In genomic region chr5:21810737-21811316, GRCh38 we compare ENCODE assay signal across 8 cellular contexts.
DNase-seq lines count a peak whose midpoint lies in the region; ATAC-seq, FAIRE-seq and TF ChIP-seq lines count a peak whose summit lies in the region.

No MANE protein-coding gene starts in this region.

- H3K4me2 ChIP-seq in GM23338: no peak overlapping the region

- no peak for TF ChIP-seq EP300 in suprapubic skin (IDR thresholded peaks at IDR 0.05)

- no peaks in the 10 kb centered on the region for H3F3A ChIP-seq in GM23338 (replicated peaks; ENCODE audit: low read depth)

- ATAC-seq in GM23338: no peak
- no peak for ATAC-seq in CD8-positive, alpha-beta T cell

- no peaks in the 10 kb centered on the region for H3K36me3 ChIP-seq in GM23338 (ENCODE audit: insufficient read depth)
- H3K36me3 ChIP-seq in suprapubic skin: no peaks in the 10 kb centered on the region
- no peaks in the 10 kb centered on the region for H3K36me3 ChIP-seq in CD8-positive, alpha-beta T cell (ENCODE audit: insufficient read depth, low read length)

- H3K4me1 ChIP-seq in GM23338 (ENCODE audit: insufficient read depth) (no peaks in the 10 kb centered on the region), suprapubic skin (peaks cover 11% of the 10 kb centered on the region)
- H3K4me1 ChIP-seq in CD8-positive, alpha-beta T cell (ENCODE audit: insufficient read depth, low read length): no peaks in the 10 kb centered on the region

- no peak for TF ChIP-seq POLR2A in suprapubic skin (IDR thresholded peaks at IDR 0.05)

- H3K27me3 ChIP-seq in GM23338 (ENCODE audit: insufficient read depth) (no peaks in the 10 kb centered on the region), suprapubic skin (no peaks in the 10 kb centered on the region)
- H3K27me3 ChIP-seq in CD8-positive, alpha-beta T cell (ENCODE audit: insufficient read depth, low read length): no peaks in the 10 kb centered on the region

- 9% methylated on average over 5 of the region's 5 CpGs for WGBS in suprapubic skin

- no peak overlapping the region for H3K27ac Mint-ChIP-seq in GM23338
- H3K27ac Mint-ChIP-seq in CD8-positive, alpha-beta T cell: no peak overlapping the region

- no peaks in the 10 kb centered on the region for H3K9me2 ChIP-seq in GM23338 (ENCODE audit: insufficient read depth)

- POLR2A ChIA-PET in CD8-positive, alpha-beta T cell (lab: Charles Lee): no interaction called here

- no peaks in the 10 kb centered on the region for H3K27me3 Mint-ChIP-seq in GM23338 (ENCODE audit: insufficient read depth, low read depth, poor library complexity)
- H3K27me3 Mint-ChIP-seq in CD8-positive, alpha-beta T cell (ENCODE audit: low read depth): no peaks in the 10 kb centered on the region

- no peaks in the 10 kb centered on the region for H3K9me3 ChIP-seq in suprapubic skin
- no peaks in the 10 kb centered on the region for H3K9me3 ChIP-seq in CD8-positive, alpha-beta T cell (ENCODE audit: low read length)

- H4K20me1 ChIP-seq in GM23338 (replicated peaks; ENCODE audit: insufficient read depth): no peaks in the 10 kb centered on the region

- TF ChIP-seq CTCF in AG10803 (conservative IDR thresholded peaks at IDR 0.05; ENCODE audit: low read length): peak; percentile 51
- peak in 1 of 2 experiments; percentile 66; a peak in 3 of 4 replicates for TF ChIP-seq CTCF in GM23338 (conservative IDR thresholded peaks at IDR 0.05; ENCODE audit: low read depth in 2 of 2)
- peak in 1 of 2 donors; percentile 27 for TF ChIP-seq CTCF in suprapubic skin (IDR thresholded peaks at IDR 0.05)
- no peak for TF ChIP-seq CTCF in CD8-positive, alpha-beta T cell (IDR thresholded peaks at IDR 0.05)

- peaks cover 4% of the 10 kb centered on the region; the same call in 2 of the 3 replicates for H3K4me1 Mint-ChIP-seq in GM23338
- no peaks in the 10 kb centered on the region for H3K4me1 Mint-ChIP-seq in CD8-positive, alpha-beta T cell (ENCODE audit: low read depth)

- DNase-seq in AG10803 (ENCODE audit: low read depth) (peak; percentile 17), GM23338 (ENCODE audit: low spot score) (peak; percentile 64), RCC 7860 (ENCODE audit: low spot score) (no peak), frontal cortex (ENCODE audit: low spot score in 2 of 2) (no peak), iPS-NIHi11 (ENCODE audit: low spot score) (no peak), suprapubic skin (ENCODE audit: low spot score in 2 of 2) (no peak)
- DNase-seq in CD8-positive, alpha-beta T cell: no peak
- DNase-seq in activated T-cell treated with anti-CD3 and anti-CD28 coated beads, Interleukin-2, amount 50 U/mL, for 1 hour: no peak

- no peak overlapping the region for H3K4me3 Mint-ChIP-seq in GM23338
- no peak overlapping the region for H3K4me3 Mint-ChIP-seq in CD8-positive, alpha-beta T cell

- H3K27ac ChIP-seq in GM23338 (ENCODE audit: low read depth) (no peak overlapping the region), suprapubic skin (no peak overlapping the region)
- no peak overlapping the region for H3K27ac ChIP-seq in CD8-positive, alpha-beta T cell (ENCODE audit: low read depth, low read length)

- FAIRE-seq in RCC 7860 (lab: Jason Lieb, UNC) (peak; percentile 85), frontal cortex (lab: Jason Lieb, UNC) (peak; percentile 87)

- CTCF ChIA-PET in CD8-positive, alpha-beta T cell (lab: Charles Lee): no interaction called here

- intact Hi-C loops in CD8-positive, alpha-beta T cell (cut with DNase I, micrococcal nuclease): no loop called here

- no peaks in the 10 kb centered on the region for H3K79me2 ChIP-seq in GM23338 (replicated peaks; ENCODE audit: insufficient read depth)

- H2AFZ ChIP-seq in GM23338: no peak overlapping the region

- H3K36me3 Mint-ChIP-seq in GM23338 (ENCODE audit: low read depth): no peaks in the 10 kb centered on the region
- H3K36me3 Mint-ChIP-seq in CD8-positive, alpha-beta T cell: no peaks in the 10 kb centered on the region

- H3K4me3 ChIP-seq in AG10803 (ENCODE audit: low read length) (no peak overlapping the region), GM23338 (no peak overlapping the region), suprapubic skin (no peak overlapping the region)
- H3K4me3 ChIP-seq in CD8-positive, alpha-beta T cell (ENCODE audit: low read depth, low read length): no peak overlapping the region

- no peaks in the 10 kb centered on the region for H3K9me3 Mint-ChIP-seq in GM23338
- H3K9me3 Mint-ChIP-seq in CD8-positive, alpha-beta T cell: no peaks in the 10 kb centered on the region

TF ChIP-seq in GM23338, 12 proteins besides CTCF, POLR2A, EP300 and RAD21 (continues in another document):
- no peak for TF ChIP-seq ZNF331 (CRISPR knock-in tag; IDR thresholded peaks at IDR 0.05; ENCODE audit: low read depth)
- no peak for TF ChIP-seq ZNF462 (CRISPR knock-in tag; IDR thresholded peaks at IDR 0.05)
- no peak for TF ChIP-seq NANOG (IDR thresholded peaks at IDR 0.05; ENCODE audit: borderline replicate concordance)
- no peak for TF ChIP-seq POLR2AphosphoS5 (IDR thresholded peaks at IDR 0.05; ENCODE audit: low read depth)
- no peak for TF ChIP-seq EZH2phosphoT487 (IDR thresholded peaks at IDR 0.05; ENCODE audit: unreplicated experiment)
- no peak for TF ChIP-seq STAT1 (IDR thresholded peaks at IDR 0.05; ENCODE audit: unreplicated experiment)
- no peak for TF ChIP-seq EZH2 (IDR thresholded peaks at IDR 0.05; ENCODE audit: low read depth, unreplicated experiment)
- no peak for TF ChIP-seq ZNF114 (CRISPR knock-in tag; IDR thresholded peaks at IDR 0.05)
- TF ChIP-seq ETS1 (IDR thresholded peaks at IDR 0.05): no peak

Comparison
In these comparisons a context has a peak if more than half of its experiments do, and no peak if none do; other contexts are left out.
1. DNase-seq: peak in AG10803 (single experiment) and GM23338 (single experiment); none in RCC 7860 (single experiment), frontal cortex (0 of 2), iPS-NIHi11 (single experiment), suprapubic skin (0 of 2), CD8-positive, alpha-beta T cell (0 of 7) and activated T-cell treated with anti-CD3 and anti-CD28 coated beads, Interleukin-2, amount 50 U/mL, for 1 hour (single experiment).